Comparison of ENCODE assay signal across 9 cellular contexts in the genomic region with DNA sequence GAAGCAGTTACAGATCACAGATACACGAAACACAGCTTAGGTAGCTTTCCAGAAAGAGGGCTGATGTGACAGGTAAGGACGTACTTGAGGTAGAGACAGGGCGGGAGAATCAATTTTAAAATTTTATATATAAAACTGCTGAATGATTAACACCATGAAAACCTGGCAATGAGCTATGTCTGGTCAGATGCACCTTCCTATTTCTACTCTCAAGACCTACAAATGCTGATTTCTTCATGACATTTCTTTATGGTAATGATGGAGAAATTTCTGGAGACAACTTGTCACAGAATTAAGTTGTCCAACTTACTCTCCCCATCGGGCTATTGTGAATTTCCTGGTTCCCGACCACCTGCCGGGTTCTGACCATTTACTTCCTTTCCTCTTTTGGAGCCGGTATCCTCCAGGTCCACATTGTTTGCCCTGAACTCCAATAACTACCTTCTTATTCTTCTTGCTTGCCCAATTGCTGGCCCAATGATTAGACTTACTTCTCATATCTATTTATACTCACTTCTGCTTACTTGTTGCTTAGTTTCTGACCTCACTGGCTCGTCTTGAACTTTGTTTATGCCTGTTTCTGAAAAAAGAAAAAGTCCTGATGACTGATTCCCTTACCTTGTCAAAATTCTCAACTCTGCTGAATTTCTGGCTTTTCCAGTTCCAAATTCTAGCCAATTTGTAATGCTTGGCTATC. TPM values are rescaled to one million over a fixed set of nuclear protein-coding genes. Genes with fewer than 3 reads are reported as not detected.
DNase-seq lines count a peak whose midpoint lies in the region; ATAC-seq lines count a peak whose summit lies in the region.
"Had no signal": no experiment of that assay in that cellular context is flagged by ENCODE, and none has a peak within 500 bp of the region (broad histone marks: within the 10 kb centered on the region; RNA-seq: fewer than 3 reads in every experiment).

No MANE protein-coding gene starts in this region.

- intact Hi-C loops in activated naive CD4-positive, alpha-beta T cell treated with anti-CD3 and anti-CD28 coated beads for 36 hours (cut with micrococcal nuclease), result no loop called here
- intact Hi-C loops in activated CD4-positive, alpha-beta T cell treated with anti-CD3 and anti-CD28 coated beads for 36 hours (cut with DNase I, micrococcal nuclease), result no loop called here

- POLR2A ChIA-PET in activated CD4-positive, alpha-beta T cell treated with anti-CD3 and anti-CD28 coated beads for 36 hours (lab: Charles Lee), result no interaction called here

- H3K27ac Mint-ChIP-seq in activated naive CD4-positive, alpha-beta T cell treated with anti-CD3 and anti-CD28 coated beads for 36 hours, result no peak overlapping the region
- H3K27ac Mint-ChIP-seq in activated CD4-positive, alpha-beta T cell treated with anti-CD3 and anti-CD28 coated beads for 36 hours, result no peak overlapping the region

- peak; percentile 98 for ATAC-seq in GM18511 (IDR thresholded peaks at IDR 0.05; ENCODE audit: unreplicated experiment)
- ATAC-seq in GM21717 (IDR thresholded peaks at IDR 0.05; ENCODE audit: unreplicated experiment), result peak; percentile 92
- peak; percentile 98 for ATAC-seq in HG03442 (IDR thresholded peaks at IDR 0.05; ENCODE audit: unreplicated experiment)
- no peak for ATAC-seq in activated CD4-positive, alpha-beta T cell treated with anti-CD3 and anti-CD28 coated beads for 36 hours

- no peaks in the 10 kb centered on the region for H3K27me3 Mint-ChIP-seq in activated naive CD4-positive, alpha-beta T cell treated with anti-CD3 and anti-CD28 coated beads for 36 hours (ENCODE audit: low read depth)
- no peaks in the 10 kb centered on the region for H3K27me3 Mint-ChIP-seq in activated CD4-positive, alpha-beta T cell treated with anti-CD3 and anti-CD28 coated beads for 36 hours

- no peaks in the 10 kb centered on the region for H3K4me1 Mint-ChIP-seq in activated naive CD4-positive, alpha-beta T cell treated with anti-CD3 and anti-CD28 coated beads for 36 hours (ENCODE audit: low read depth)
- H3K4me1 Mint-ChIP-seq in activated CD4-positive, alpha-beta T cell treated with anti-CD3 and anti-CD28 coated beads for 36 hours, result no peaks in the 10 kb centered on the region

- H3K4me3 Mint-ChIP-seq in activated naive CD4-positive, alpha-beta T cell treated with anti-CD3 and anti-CD28 coated beads for 36 hours, result no peak overlapping the region
- no peak overlapping the region for H3K4me3 Mint-ChIP-seq in activated CD4-positive, alpha-beta T cell treated with anti-CD3 and anti-CD28 coated beads for 36 hours

- H3K9me3 Mint-ChIP-seq in activated naive CD4-positive, alpha-beta T cell treated with anti-CD3 and anti-CD28 coated beads for 36 hours, result peaks cover 2% of the 10 kb centered on the region
- H3K9me3 Mint-ChIP-seq in activated CD4-positive, alpha-beta T cell treated with anti-CD3 and anti-CD28 coated beads for 36 hours (ENCODE audit: low read depth), result peaks cover 3% of the 10 kb centered on the region

- CTCF ChIA-PET in activated naive CD4-positive, alpha-beta T cell treated with anti-CD3 and anti-CD28 coated beads for 36 hours (lab: Charles Lee), result interaction anchor here (0.7 kb wide), 2 partner anchors 12 to 1691 kb away, joined by 3 read pairs; no protein-coding TSS in a partner anchor
- CTCF ChIA-PET in activated CD4-positive, alpha-beta T cell treated with anti-CD3 and anti-CD28 coated beads for 36 hours (lab: Charles Lee), result no interaction called here

- peak; percentile 40 for DNase-seq in globus pallidus (ENCODE audit: low spot score)
- DNase-seq in ecto neural progenitor cell (ENCODE audit: low spot score), result no peak
- DNase-seq in activated naive CD4-positive, alpha-beta T cell treated with anti-CD3 and anti-CD28 coated beads for 36 hours, result no peak
- no peak for DNase-seq in activated CD4-positive, alpha-beta T cell treated with anti-CD3 and anti-CD28 coated beads for 36 hours
- DNase-seq in retina, result no peak
- DNase-seq: dermis blood vessel endothelial cell had no signal

- no peaks in the 10 kb centered on the region for H3K36me3 Mint-ChIP-seq in activated naive CD4-positive, alpha-beta T cell treated with anti-CD3 and anti-CD28 coated beads for 36 hours (ENCODE audit: low read depth)
- no peaks in the 10 kb centered on the region for H3K36me3 Mint-ChIP-seq in activated CD4-positive, alpha-beta T cell treated with anti-CD3 and anti-CD28 coated beads for 36 hours (ENCODE audit: low read depth)

RNA-seq across cellular contexts. Expression of gene ATP2B1, which starts 12.8 kb away (rescaled TPM):
- total RNA-seq in activated naive CD4-positive, alpha-beta T cell treated with anti-CD3 and anti-CD28 coated beads for 36 hours, result 10 to 100 TPM; 10.8 to 13.0 TPM
- 10 to 100 TPM; 18.8 to 19.7 TPM for total RNA-seq in activated CD4-positive, alpha-beta T cell treated with anti-CD3 and anti-CD28 coated beads for 36 hours
